28 cellular contexts compared by ENCODE assay signal in genomic region chr2:215066138-215066537, GRCh38.
"Had no signal": no experiment of that assay in that cellular context is flagged by ENCODE, and none has a peak within 500 bp of the region (broad histone marks: within the 10 kb centered on the region; RNA-seq: fewer than 3 reads in every experiment).

No MANE protein-coding gene starts in this region.

- H3K9me3 Mint-ChIP-seq: stimulated activated effector memory CD8-positive, alpha-beta T cell treated with anti-CD3 and anti-CD28 coated beads, Interleukin-12 subunit alpha, Interleukin-12 subunit beta, amount 100 ng/mL, for 72 hours; stimulated activated memory B cell treated with anti-CD40 and anti-IgM and Interleukin-4, amounts not matched to agents 10 μg/mL and 1 μg/mL and 100 μg/mL, for 72 hours; stimulated activated naive CD8-positive, alpha-beta T cell treated with anti-CD3 and anti-CD28 coated beads, Interleukin-15, amount 100 ng/mL, for 72 hours; stimulated activated naive CD8-positive, alpha-beta T cell treated with anti-CD3 and anti-CD28 coated beads, Interleukin-15, Interleukin-2, amounts not matched to agents 100 ng/mL and 50 ng/mL, for 24 hours; type B pancreatic cell had no signal

- H3K36me3 Mint-ChIP-seq: stimulated activated effector memory CD8-positive, alpha-beta T cell treated with anti-CD3 and anti-CD28 coated beads, Interleukin-12 subunit alpha, Interleukin-12 subunit beta, amount 100 ng/mL, for 72 hours; stimulated activated memory B cell treated with anti-CD40 and anti-IgM and Interleukin-4, amounts not matched to agents 10 μg/mL and 1 μg/mL and 100 μg/mL, for 72 hours; stimulated activated naive B cell treated with anti-CD40 and anti-IgM and Interleukin-4, amounts not matched to agents 10 μg/mL and 1 μg/mL and 100 μg/mL, for 72 hours; type B pancreatic cell had no signal

- H3K27ac Mint-ChIP-seq: stimulated activated effector memory CD8-positive, alpha-beta T cell treated with anti-CD3 and anti-CD28 coated beads, Interleukin-12 subunit alpha, Interleukin-12 subunit beta, amount 100 ng/mL, for 72 hours; stimulated activated memory B cell treated with anti-CD40 and anti-IgM and Interleukin-4, amounts not matched to agents 10 μg/mL and 1 μg/mL and 100 μg/mL, for 72 hours; stimulated activated naive B cell treated with anti-CD40 and anti-IgM and Interleukin-4, amounts not matched to agents 10 μg/mL and 1 μg/mL and 100 μg/mL, for 72 hours; stimulated activated naive CD8-positive, alpha-beta T cell treated with anti-CD3 and anti-CD28 coated beads, Interleukin-15, amount 100 ng/mL, for 72 hours; stimulated activated naive CD8-positive, alpha-beta T cell treated with anti-CD3 and anti-CD28 coated beads, Interleukin-15, Interleukin-2, amounts not matched to agents 100 ng/mL and 50 ng/mL, for 24 hours; type B pancreatic cell had no signal

- H3K4me3 ChIP-seq: stomach, suprapubic skin, testis, thoracic aorta, thyroid gland, tibial artery, tibial nerve, transverse colon, upper lobe of left lung, upper lobe of right lung, uterus, vagina had no signal

- H3K4me1 ChIP-seq: stomach, testis, thyroid gland, tibial artery, tibial nerve, transverse colon, upper lobe of left lung, upper lobe of right lung, uterus, vagina had no signal

- H3K27me3 ChIP-seq: stomach, suprapubic skin, testis, thyroid gland, tibial artery, tibial nerve, transverse colon, upper lobe of left lung, upper lobe of right lung, uterus, vagina had no signal

- H3K27ac ChIP-seq: stomach, suprapubic skin, testis, thoracic aorta, thyroid gland, tibial artery, tibial nerve, transverse colon, upper lobe of left lung, upper lobe of right lung, uterus, vagina had no signal

- ATAC-seq: stimulated activated effector memory CD8-positive, alpha-beta T cell treated with anti-CD3 and anti-CD28 coated beads, Interleukin-12 subunit alpha, Interleukin-12 subunit beta, amount 100 ng/mL, for 72 hours; stimulated activated memory B cell treated with anti-CD40 and anti-IgM and Interleukin-4, amounts not matched to agents 10 μg/mL and 1 μg/mL and 100 μg/mL, for 72 hours; stimulated activated naive B cell treated with anti-CD40 and anti-IgM and Interleukin-4, amounts not matched to agents 10 μg/mL and 1 μg/mL and 100 μg/mL, for 72 hours; stimulated activated naive CD8-positive, alpha-beta T cell treated with anti-CD3 and anti-CD28 coated beads, Interleukin-15, amount 100 ng/mL, for 72 hours; stimulated activated naive CD8-positive, alpha-beta T cell treated with anti-CD3 and anti-CD28 coated beads, Interleukin-15, Interleukin-2, amounts not matched to agents 100 U/mL and 50 U/mL, for 24 hours; upper lobe of right lung had no signal

- FAIRE-seq: urothelium cell line had no signal

- DNase-seq: stimulated activated CD4-positive, alpha-beta T cell treated with anti-CD3 and anti-CD28 coated beads, Interleukin-2, amount 100 ng/mL, for 48 hours; stimulated activated CD4-positive, alpha-beta T cell treated with anti-CD3 and anti-CD28 coated beads, Interleukin-4, amount 100 ng/mL, for 1 hour; stimulated activated CD4-positive, alpha-beta T cell treated with anti-CD3 and anti-CD28 coated beads, Interleukin-4, amount 100 ng/mL, for 24 hours; stimulated activated CD4-positive, alpha-beta T cell treated with anti-CD3 and anti-CD28 coated beads, Interleukin-4, amount 100 ng/mL, for 4 hours; stimulated activated CD8-positive, alpha-beta memory T cell treated with anti-CD3 and anti-CD28 coated beads, Interleukin-4, amount 100 ng/mL, for 48 hours; stimulated activated naive B cell treated with anti-CD40 and anti-IgM and Interleukin-4, amounts not matched to agents 10 μg/mL and 1 μg/mL and 100 μg/mL, for 72 hours; stimulated activated naive CD4-positive, alpha-beta T cell; stimulated activated naive CD4-positive, alpha-beta T cell treated with Interleukin-2 at 50 U/mL for 16 hours; stimulated activated naive CD8-positive, alpha-beta T cell treated with anti-CD3 and anti-CD28 coated beads, Interleukin-15, amount 100 ng/mL, for 72 hours; stimulated activated naive CD8-positive, alpha-beta T cell treated with anti-CD3 and anti-CD28 coated beads, Interleukin-15, Interleukin-2, amounts not matched to agents 100 U/mL and 50 U/mL, for 24 hours; stomach; substantia nigra; testis; thyroid gland; tibial artery; transverse colon; upper lobe of left lung; upper lobe of right lung; uterus had no signal

- H3K36me3 ChIP-seq: stomach, suprapubic skin, thoracic aorta, thyroid gland, tibial artery, tibial nerve, transverse colon, upper lobe of left lung, upper lobe of right lung, uterus, vagina had no signal

- H3K4me1 Mint-ChIP-seq: stimulated activated effector memory CD8-positive, alpha-beta T cell treated with anti-CD3 and anti-CD28 coated beads, Interleukin-12 subunit alpha, Interleukin-12 subunit beta, amount 100 ng/mL, for 72 hours; stimulated activated memory B cell treated with anti-CD40 and anti-IgM and Interleukin-4, amounts not matched to agents 10 μg/mL and 1 μg/mL and 100 μg/mL, for 72 hours; stimulated activated naive B cell treated with anti-CD40 and anti-IgM and Interleukin-4, amounts not matched to agents 10 μg/mL and 1 μg/mL and 100 μg/mL, for 72 hours; stimulated activated naive CD8-positive, alpha-beta T cell treated with anti-CD3 and anti-CD28 coated beads, Interleukin-15, amount 100 ng/mL, for 72 hours had no signal

- H3K9me3 ChIP-seq: stomach, suprapubic skin, testis, thoracic aorta, thyroid gland, tibial artery, tibial nerve, transverse colon, upper lobe of left lung, upper lobe of right lung, uterus, vagina had no signal

- H3K4me3 Mint-ChIP-seq: stimulated activated effector memory CD8-positive, alpha-beta T cell treated with anti-CD3 and anti-CD28 coated beads, Interleukin-12 subunit alpha, Interleukin-12 subunit beta, amount 100 ng/mL, for 72 hours; stimulated activated memory B cell treated with anti-CD40 and anti-IgM and Interleukin-4, amounts not matched to agents 10 μg/mL and 1 μg/mL and 100 μg/mL, for 72 hours; stimulated activated naive B cell treated with anti-CD40 and anti-IgM and Interleukin-4, amounts not matched to agents 10 μg/mL and 1 μg/mL and 100 μg/mL, for 72 hours; stimulated activated naive CD8-positive, alpha-beta T cell treated with anti-CD3 and anti-CD28 coated beads, Interleukin-15, amount 100 ng/mL, for 72 hours; stimulated activated naive CD8-positive, alpha-beta T cell treated with anti-CD3 and anti-CD28 coated beads, Interleukin-15, Interleukin-2, amounts not matched to agents 100 ng/mL and 50 ng/mL, for 24 hours; type B pancreatic cell had no signal

- H3K27me3 Mint-ChIP-seq: stimulated activated memory B cell treated with anti-CD40 and anti-IgM and Interleukin-4, amounts not matched to agents 10 μg/mL and 1 μg/mL and 100 μg/mL, for 72 hours; stimulated activated naive B cell treated with anti-CD40 and anti-IgM and Interleukin-4, amounts not matched to agents 10 μg/mL and 1 μg/mL and 100 μg/mL, for 72 hours; stimulated activated naive CD8-positive, alpha-beta T cell treated with anti-CD3 and anti-CD28 coated beads, Interleukin-15, amount 100 ng/mL, for 72 hours; stimulated activated naive CD8-positive, alpha-beta T cell treated with anti-CD3 and anti-CD28 coated beads, Interleukin-15, Interleukin-2, amounts not matched to agents 100 ng/mL and 50 ng/mL, for 24 hours; type B pancreatic cell had no signal
